ENCODE assay signal across 9 cellular contexts in genomic region chr3:48966876-48967361, GRCh38. TPM values are rescaled to one million over a fixed set of nuclear protein-coding genes. Genes with fewer than 3 reads are reported as not detected.
DNase-seq lines count a peak whose midpoint lies in the region; ATAC-seq, FAIRE-seq and TF ChIP-seq lines count a peak whose summit lies in the region.
"Had no signal": no experiment of that assay in that cellular context is flagged by ENCODE, and none has a peak within 500 bp of the region (broad histone marks: within the 10 kb centered on the region; RNA-seq: fewer than 3 reads in every experiment).

No MANE protein-coding gene starts in this region.

- no peak for TF ChIP-seq RAD21 in HepG2 (CRISPR knock-in tag; IDR thresholded peaks at IDR 0.05)

- peaks cover 11% of the 10 kb centered on the region for H3K4me1 Mint-ChIP-seq in T-helper 2 cell treated with Interferon-gamma antibody and Interleukin-4, amounts not matched to agents 5 μg/mL and 100 μg/mL, for 36 hours (ENCODE audit: low read depth)
- no peaks in the 10 kb centered on the region for H3K4me1 Mint-ChIP-seq in type B pancreatic cell (ENCODE audit: unreplicated experiment)

- H3K27me3 ChIP-seq in AG04450 (ENCODE audit: control insufficient read depth, insufficient read depth, low read length) (no peaks in the 10 kb centered on the region), HepG2 (ENCODE audit: control insufficient read depth in 1 of 2, insufficient read depth in 2 of 2, low read length in 2 of 2) (no peaks in the 10 kb centered on the region)
- H3K27me3 ChIP-seq: ascending aorta, esophagus squamous epithelium had no signal

- peak overlapping the region; percentile 17 for H3K27ac Mint-ChIP-seq in T-helper 2 cell treated with Interferon-gamma antibody and Interleukin-4, amounts not matched to agents 5 μg/mL and 100 μg/mL, for 36 hours
- no peak overlapping the region for H3K27ac Mint-ChIP-seq in type B pancreatic cell

- intact Hi-C loops in mucosa of descending colon (cut with DNase I, micrococcal nuclease), result no loop called here
- intact Hi-C loops in HepG2 (cut with micrococcal nuclease; ENCODE audit: unreplicated experiment), result no loop called here

- POLR2A ChIA-PET in AG04450 (lab: Yijun Ruan, JAX) (no interaction called here), HepG2 (lab: Yijun Ruan, JAX) (no interaction called here)

- no peaks in the 10 kb centered on the region for H3K36me3 ChIP-seq in mucosa of descending colon (ENCODE audit: low read depth)
- peaks cover 25 to 75% of the 10 kb centered on the region in 2 experiments for H3K36me3 ChIP-seq in HepG2 (replicated peaks in 1 of 2; ENCODE audit: control insufficient read depth in 1 of 2, insufficient read depth in 2 of 2, low read length in 2 of 2)

- DNase-seq in AG04450 (ENCODE audit: low read depth, low spot score) (no peak), mucosa of descending colon (peak; percentile 66 to 67 (median 67)), type B pancreatic cell (ENCODE audit: extremely low spot score, unreplicated experiment) (no peak), UCSD-AML1 (lab: John Stamatoyannopoulos, UW; ENCODE audit: unreplicated experiment) (no peak), HepG2 (ENCODE audit: low spot score) (no peak)
- no peak for DNase-seq in T-helper 2 cell treated with Interferon-gamma antibody and Interleukin-4, amounts not matched to agents 5 μg/mL and 100 μg/mL, for 36 hours (ENCODE audit: low spot score)
- DNase-seq: esophagus squamous epithelium had no signal

- TF ChIP-seq CTCF in AG04450 (IDR thresholded peaks at IDR 0.05; ENCODE audit: low read depth, low read length) (no peak), mucosa of descending colon (IDR thresholded peaks at IDR 0.05) (no peak), type B pancreatic cell (conservative IDR thresholded peaks at IDR 0.05) (no peak), HepG2 (CRISPR knock-in tag; IDR thresholded peaks at IDR 0.05) (no peak)

- peaks cover 54% of the 10 kb centered on the region for H3K36me3 Mint-ChIP-seq in T-helper 2 cell treated with Interferon-gamma antibody and Interleukin-4, amounts not matched to agents 5 μg/mL and 100 μg/mL, for 36 hours (ENCODE audit: low read depth)
- peaks cover 17% of the 10 kb centered on the region for H3K36me3 Mint-ChIP-seq in type B pancreatic cell

- no peak overlapping the region for H3K4me2 ChIP-seq in HepG2 (ENCODE audit: low read depth, low read length)

- no peak for TF ChIP-seq POLR2A in HepG2 (IDR thresholded peaks at IDR 0.05; ENCODE audit: insufficient read depth in 1 of 2, low read depth in 2 of 2, low read length in 2 of 2)

- H4K20me1 ChIP-seq in HepG2 (ENCODE audit: insufficient read depth, low read length), result no peaks in the 10 kb centered on the region

- H3K27ac ChIP-seq in AG04450 (ENCODE audit: low read depth, low read length), result peak overlapping the region; percentile 31
- no peak overlapping the region for H3K27ac ChIP-seq in HepG2 (ENCODE audit: extremely low read length, insufficient read depth, low read length)
- H3K27ac ChIP-seq: ascending aorta, C4-2B, esophagus squamous epithelium had no signal

- CTCF ChIA-PET in AG04450 (lab: Charles Lee) (no interaction called here), HepG2 (lab: Yijun Ruan, JAX; ENCODE audit: low intra/inter-chr PET ratio, low total read pairs) (no interaction called here)

- no peak overlapping the region for H3K4me3 ChIP-seq in AG04450 (ENCODE audit: low read depth, low read length)
- H3K4me3 ChIP-seq in mucosa of descending colon, result no peak overlapping the region
- H3K4me3 ChIP-seq in HepG2 (replicated peaks in 1 of 3; ENCODE audit: insufficient read depth in 1 of 3, low read depth in 2 of 3, low read length in 3 of 3), result no peak overlapping the region
- H3K4me3 ChIP-seq: ascending aorta, esophagus squamous epithelium had no signal

- in situ Hi-C loops in HepG2 (cut with HindIII; ENCODE audit: extremely low pct_ligation_motif_present, low pct_unique_long_range_greater_than_20kb), result no loop called here

- 93% methylated on average over 7 of the region's 7 CpGs for WGBS in HepG2 (ENCODE audit: low lambda C conversion rate)

- ATAC-seq in mucosa of descending colon (peak; percentile 77), HepG2 (no peak)

- no peak overlapping the region for H3K4me3 Mint-ChIP-seq in T-helper 2 cell treated with Interferon-gamma antibody and Interleukin-4, amounts not matched to agents 5 μg/mL and 100 μg/mL, for 36 hours
- H3K4me3 Mint-ChIP-seq in type B pancreatic cell, result no peak overlapping the region

- H3K9me3 ChIP-seq in AG04450 (ENCODE audit: control insufficient read depth, insufficient read depth, low read length), result no peaks in the 10 kb centered on the region
- H3K9me3 ChIP-seq in mucosa of descending colon, result no peaks in the 10 kb centered on the region
- H3K9me3 ChIP-seq in HepG2 (ENCODE audit: low read length), result no peaks in the 10 kb centered on the region
- H3K9me3 ChIP-seq: ascending aorta, esophagus squamous epithelium had no signal

- BruUV-seq in HepG2 (replicated peaks; lab: Mats Ljungman, UMichigan), result no TSS peak

- no peaks in the 10 kb centered on the region for H3K27me3 Mint-ChIP-seq in T-helper 2 cell treated with Interferon-gamma antibody and Interleukin-4, amounts not matched to agents 5 μg/mL and 100 μg/mL, for 36 hours (ENCODE audit: low read depth)
- no peaks in the 10 kb centered on the region for H3K27me3 Mint-ChIP-seq in type B pancreatic cell

- no peaks in the 10 kb centered on the region for H3K79me2 ChIP-seq in HepG2 (ENCODE audit: insufficient read depth, low read length)

- H3K4me1 ChIP-seq in mucosa of descending colon (ENCODE audit: low read depth) (peaks cover 22% of the 10 kb centered on the region), HepG2 (ENCODE audit: insufficient read depth, low read length) (no peaks in the 10 kb centered on the region)
- H3K4me1 ChIP-seq: ascending aorta, esophagus squamous epithelium had no signal

- no peak overlapping the region for H3K9ac ChIP-seq in HepG2 (ENCODE audit: insufficient read depth, low read depth, low read length)

- TF ChIP-seq EP300 in HepG2 (IDR thresholded peaks at IDR 0.05; ENCODE audit: low read depth in 2 of 2, low read length in 2 of 2), result no peak
- TF ChIP-seq EP300 in HepG2 (CRISPR knock-in tag; IDR thresholded peaks at IDR 0.05; ENCODE audit: borderline replicate concordance), result no peak

- H3K9me3 Mint-ChIP-seq in T-helper 2 cell treated with Interferon-gamma antibody and Interleukin-4, amounts not matched to agents 5 μg/mL and 100 μg/mL, for 36 hours, result no peaks in the 10 kb centered on the region
- no peaks in the 10 kb centered on the region for H3K9me3 Mint-ChIP-seq in type B pancreatic cell

- FAIRE-seq in HepG2 (lab: Jason Lieb, UNC), result no peak

- no peak overlapping the region for H2AFZ ChIP-seq in HepG2 (ENCODE audit: low read length)

RNA-seq across cellular contexts. Expression of gene P4HTM, which starts 23.1 kb away (rescaled TPM):
- polyA plus RNA-seq in AG04450 (2011; rRNA removed) (18.2 and 22.5 TPM in 2 replicates), HepG2 (2011; rRNA removed) (0.01 TPM in 1 of 2 replicates, not detected in the other)
- 24.2 and 25.8 TPM in 2 replicates for polyA minus RNA-seq in AG04450 (2011; rRNA and poly(A)+ RNA removed)
- total RNA-seq in mucosa of descending colon (10 to 100 TPM; 40.2 to 60.6 (median 41.4) TPM), type B pancreatic cell (ENCODE audit: low replicate concordance) (47.4 and 54.8 TPM in 2 replicates), HepG2 (2016; rRNA removed; fragmentation: Illumina TruSeq; extraction: Trizol) (not detected in 2 replicates)
- not detected in 2 replicates for total RNA-seq in HepG2 (2016; cell fraction: cytosol; rRNA removed; fragmentation: Illumina TruSeq; extraction: Trizol; ENCODE audit: low read depth)
- 0.09 TPM in 1 of 2 replicates, not detected in the other for total RNA-seq in HepG2 (2016; cell fraction: insoluble cytoplasmic fraction; rRNA removed; fragmentation: Illumina TruSeq; extraction: Trizol)
- not detected in 2 replicates for total RNA-seq in HepG2 (2016; cell fraction: membrane; rRNA removed; fragmentation: Illumina TruSeq; extraction: Trizol)
- 0.09 TPM in 1 of 2 replicates, not detected in the other for total RNA-seq in HepG2 (2016; cell fraction: nucleus; rRNA removed; fragmentation: Illumina TruSeq; extraction: Trizol)
- 0.07 TPM in 1 of 2 replicates, not detected in the other for polyA plus RNA-seq in HepG2 (2011; cell fraction: cytosol; rRNA removed)
- polyA plus RNA-seq in HepG2 (2011; cell fraction: nucleus; rRNA removed), result 0.29 and 0.38 TPM in 2 replicates
- polyA plus RNA-seq in HepG2 (2012), result 0.16 TPM in 1 of 2 replicates, not detected in the other
- polyA plus RNA-seq in HepG2 (2016; cell fraction: cytosol; fragmentation: Illumina TruSeq; extraction: Trizol; ENCODE audit: low read depth), result not detected in 2 replicates
- not detected in 2 replicates for polyA plus RNA-seq in HepG2 (2016; cell fraction: insoluble cytoplasmic fraction; fragmentation: Illumina TruSeq; extraction: Trizol; ENCODE audit: low read depth)
- polyA plus RNA-seq in HepG2 (2016; cell fraction: membrane; fragmentation: Illumina TruSeq; extraction: Trizol; ENCODE audit: low read depth), result not detected in 2 replicates
- polyA plus RNA-seq in HepG2 (2016; cell fraction: nucleus; fragmentation: Illumina TruSeq; extraction: Trizol; ENCODE audit: insufficient read depth, low read depth), result not detected in 2 replicates
- polyA minus RNA-seq in HepG2 (2011; rRNA and poly(A)+ RNA removed; ENCODE audit: low replicate concordance), result 0.24 and 77.8 TPM in 2 replicates
- 2.1 and 2.3 TPM in 2 replicates for polyA minus RNA-seq in HepG2 (2011; cell fraction: cytosol; rRNA and poly(A)+ RNA removed)
- polyA minus RNA-seq in HepG2 (2011; cell fraction: nucleus; rRNA and poly(A)+ RNA removed), result 1.5 and 2.2 TPM in 2 replicates

RNA-seq across cellular contexts. Expression of gene WDR6, which starts 40.3 kb away (rescaled TPM):
- 101 and 117 TPM in 2 replicates for polyA plus RNA-seq in AG04450 (2011; rRNA removed)
- polyA minus RNA-seq in AG04450 (2011; rRNA and poly(A)+ RNA removed), result 106 and 161 TPM in 2 replicates
- total RNA-seq in mucosa of descending colon, result 100 to 1,000 TPM in 2 of 3 donors, 10 to 100 TPM in 1; 98.5 to 205 (median 165) TPM
- total RNA-seq in type B pancreatic cell (ENCODE audit: low replicate concordance), result 272 and 334 TPM in 2 replicates
- 71.2 and 73.4 TPM in 2 replicates for total RNA-seq in HepG2 (2016; rRNA removed; fragmentation: Illumina TruSeq; extraction: Trizol)
- 3.5 and 5.3 TPM in 2 replicates for total RNA-seq in HepG2 (2016; cell fraction: cytosol; rRNA removed; fragmentation: Illumina TruSeq; extraction: Trizol; ENCODE audit: low read depth)
- total RNA-seq in HepG2 (2016; cell fraction: insoluble cytoplasmic fraction; rRNA removed; fragmentation: Illumina TruSeq; extraction: Trizol), result 62.0 and 83.0 TPM in 2 replicates
- total RNA-seq in HepG2 (2016; cell fraction: membrane; rRNA removed; fragmentation: Illumina TruSeq; extraction: Trizol), result 11.9 and 16.0 TPM in 2 replicates
- 75.4 and 75.5 TPM in 2 replicates for total RNA-seq in HepG2 (2016; cell fraction: nucleus; rRNA removed; fragmentation: Illumina TruSeq; extraction: Trizol)
- 139 and 187 TPM in 2 replicates for polyA plus RNA-seq in HepG2 (2011; rRNA removed)
- polyA plus RNA-seq in HepG2 (2011; cell fraction: cytosol; rRNA removed), result 54.1 and 69.9 TPM in 2 replicates
- polyA plus RNA-seq in HepG2 (2011; cell fraction: nucleus; rRNA removed), result 948 and 1,074 TPM in 2 replicates
- 82.4 and 107 TPM in 2 replicates for polyA plus RNA-seq in HepG2 (2012)
- polyA plus RNA-seq in HepG2 (2016; cell fraction: cytosol; fragmentation: Illumina TruSeq; extraction: Trizol; ENCODE audit: low read depth), result 3.7 and 3.8 TPM in 2 replicates
- 65.3 and 72.1 TPM in 2 replicates for polyA plus RNA-seq in HepG2 (2016; cell fraction: insoluble cytoplasmic fraction; fragmentation: Illumina TruSeq; extraction: Trizol; ENCODE audit: low read depth)
- 8.5 and 9.3 TPM in 2 replicates for polyA plus RNA-seq in HepG2 (2016; cell fraction: membrane; fragmentation: Illumina TruSeq; extraction: Trizol; ENCODE audit: low read depth)
- 267 and 275 TPM in 2 replicates for polyA plus RNA-seq in HepG2 (2016; cell fraction: nucleus; fragmentation: Illumina TruSeq; extraction: Trizol; ENCODE audit: insufficient read depth, low read depth)
- 181 and 224 TPM in 2 replicates for polyA minus RNA-seq in HepG2 (2011; rRNA and poly(A)+ RNA removed; ENCODE audit: low replicate concordance)
- 39.8 and 50.4 TPM in 2 replicates for polyA minus RNA-seq in HepG2 (2011; cell fraction: cytosol; rRNA and poly(A)+ RNA removed)
- polyA minus RNA-seq in HepG2 (2011; cell fraction: nucleus; rRNA and poly(A)+ RNA removed), result 60.6 and 69.1 TPM in 2 replicates

RNA-seq across cellular contexts. Expression of gene ARIH2, which starts 48.3 kb away (rescaled TPM):
- polyA plus RNA-seq in AG04450 (2011; rRNA removed) (77.2 and 77.5 TPM in 2 replicates), HepG2 (2011; rRNA removed) (64.8 and 74.4 TPM in 2 replicates)
- polyA minus RNA-seq in AG04450 (2011; rRNA and poly(A)+ RNA removed), result 86.6 and 99.4 TPM in 2 replicates
- total RNA-seq in mucosa of descending colon (100 to 1,000 TPM in 1 of 3 donors, 10 to 100 TPM in 2; 73.3 to 109 (median 82.1) TPM), type B pancreatic cell (ENCODE audit: low replicate concordance) (82.3 and 84.4 TPM in 2 replicates), HepG2 (2016; rRNA removed; fragmentation: Illumina TruSeq; extraction: Trizol) (83.3 and 86.9 TPM in 2 replicates)
- 64.2 and 67.9 TPM in 2 replicates for total RNA-seq in HepG2 (2016; cell fraction: cytosol; rRNA removed; fragmentation: Illumina TruSeq; extraction: Trizol; ENCODE audit: low read depth)
- total RNA-seq in HepG2 (2016; cell fraction: insoluble cytoplasmic fraction; rRNA removed; fragmentation: Illumina TruSeq; extraction: Trizol), result 79.6 and 84.8 TPM in 2 replicates
- 118 and 127 TPM in 2 replicates for total RNA-seq in HepG2 (2016; cell fraction: membrane; rRNA removed; fragmentation: Illumina TruSeq; extraction: Trizol)
- 60.3 and 60.4 TPM in 2 replicates for total RNA-seq in HepG2 (2016; cell fraction: nucleus; rRNA removed; fragmentation: Illumina TruSeq; extraction: Trizol)
- polyA plus RNA-seq in HepG2 (2011; cell fraction: cytosol; rRNA removed), result 57.1 and 64.0 TPM in 2 replicates
- polyA plus RNA-seq in HepG2 (2011; cell fraction: nucleus; rRNA removed), result 87.9 and 103 TPM in 2 replicates
- 42.6 and 46.2 TPM in 2 replicates for polyA plus RNA-seq in HepG2 (2012)
- 53.1 and 65.3 TPM in 2 replicates for polyA plus RNA-seq in HepG2 (2016; cell fraction: cytosol; fragmentation: Illumina TruSeq; extraction: Trizol; ENCODE audit: low read depth)
- polyA plus RNA-seq in HepG2 (2016; cell fraction: insoluble cytoplasmic fraction; fragmentation: Illumina TruSeq; extraction: Trizol; ENCODE audit: low read depth), result 73.2 and 82.8 TPM in 2 replicates
- polyA plus RNA-seq in HepG2 (2016; cell fraction: membrane; fragmentation: Illumina TruSeq; extraction: Trizol; ENCODE audit: low read depth), result 94.1 and 102 TPM in 2 replicates
- 110 and 120 TPM in 2 replicates for polyA plus RNA-seq in HepG2 (2016; cell fraction: nucleus; fragmentation: Illumina TruSeq; extraction: Trizol; ENCODE audit: insufficient read depth, low read depth)
- polyA minus RNA-seq in HepG2 (2011; rRNA and poly(A)+ RNA removed; ENCODE audit: low replicate concordance), result 104 and 215 TPM in 2 replicates
- polyA minus RNA-seq in HepG2 (2011; cell fraction: cytosol; rRNA and poly(A)+ RNA removed), result 28.0 and 36.0 TPM in 2 replicates
- polyA minus RNA-seq in HepG2 (2011; cell fraction: nucleus; rRNA and poly(A)+ RNA removed), result 64.8 and 87.0 TPM in 2 replicates

RNA-seq across cellular contexts. Expression of gene DALRD3, which starts 51.5 kb away (rescaled TPM):
- polyA plus RNA-seq in AG04450 (2011; rRNA removed) (42.4 and 55.6 TPM in 2 replicates), HepG2 (2011; rRNA removed) (31.7 and 36.5 TPM in 2 replicates)
- polyA minus RNA-seq in AG04450 (2011; rRNA and poly(A)+ RNA removed), result 45.6 and 57.1 TPM in 2 replicates
- total RNA-seq in mucosa of descending colon (10 to 100 TPM; 16.7 to 32.7 (median 18.9) TPM), type B pancreatic cell (ENCODE audit: low replicate concordance) (31.2 and 36.0 TPM in 2 replicates), HepG2 (2016; rRNA removed; fragmentation: Illumina TruSeq; extraction: Trizol) (18.3 and 19.9 TPM in 2 replicates)
- 8.0 and 9.1 TPM in 2 replicates for total RNA-seq in HepG2 (2016; cell fraction: cytosol; rRNA removed; fragmentation: Illumina TruSeq; extraction: Trizol; ENCODE audit: low read depth)
- total RNA-seq in HepG2 (2016; cell fraction: insoluble cytoplasmic fraction; rRNA removed; fragmentation: Illumina TruSeq; extraction: Trizol), result 17.2 and 17.7 TPM in 2 replicates
- total RNA-seq in HepG2 (2016; cell fraction: membrane; rRNA removed; fragmentation: Illumina TruSeq; extraction: Trizol), result 13.3 and 16.1 TPM in 2 replicates
- 12.3 and 12.5 TPM in 2 replicates for total RNA-seq in HepG2 (2016; cell fraction: nucleus; rRNA removed; fragmentation: Illumina TruSeq; extraction: Trizol)
- polyA plus RNA-seq in HepG2 (2011; cell fraction: cytosol; rRNA removed), result 28.5 and 42.5 TPM in 2 replicates
- polyA plus RNA-seq in HepG2 (2011; cell fraction: nucleus; rRNA removed), result 69.2 and 85.2 TPM in 2 replicates
- polyA plus RNA-seq in HepG2 (2012), result 10.7 and 12.1 TPM in 2 replicates
- 6.0 and 7.7 TPM in 2 replicates for polyA plus RNA-seq in HepG2 (2016; cell fraction: cytosol; fragmentation: Illumina TruSeq; extraction: Trizol; ENCODE audit: low read depth)
- 16.3 and 17.2 TPM in 2 replicates for polyA plus RNA-seq in HepG2 (2016; cell fraction: insoluble cytoplasmic fraction; fragmentation: Illumina TruSeq; extraction: Trizol; ENCODE audit: low read depth)
- 10.6 and 11.7 TPM in 2 replicates for polyA plus RNA-seq in HepG2 (2016; cell fraction: membrane; fragmentation: Illumina TruSeq; extraction: Trizol; ENCODE audit: low read depth)
- polyA plus RNA-seq in HepG2 (2016; cell fraction: nucleus; fragmentation: Illumina TruSeq; extraction: Trizol; ENCODE audit: insufficient read depth, low read depth), result 23.7 and 24.6 TPM in 2 replicates
- polyA minus RNA-seq in HepG2 (2011; rRNA and poly(A)+ RNA removed; ENCODE audit: low replicate concordance), result 62.8 and 69.7 TPM in 2 replicates
- 9.5 and 20.9 TPM in 2 replicates for polyA minus RNA-seq in HepG2 (2011; cell fraction: cytosol; rRNA and poly(A)+ RNA removed)
- polyA minus RNA-seq in HepG2 (2011; cell fraction: nucleus; rRNA and poly(A)+ RNA removed), result 11.2 and 17.4 TPM in 2 replicates

RNA-seq across cellular contexts. Expression of gene NDUFAF3, which starts 55.0 kb away (rescaled TPM):
- polyA plus RNA-seq in AG04450 (2011; rRNA removed), result 47.0 and 69.2 TPM in 2 replicates
- 49.2 and 70.0 TPM in 2 replicates for polyA minus RNA-seq in AG04450 (2011; rRNA and poly(A)+ RNA removed)
- 10 to 100 TPM; 61.0 to 69.9 (median 63.2) TPM for total RNA-seq in mucosa of descending colon
- total RNA-seq in type B pancreatic cell (ENCODE audit: low replicate concordance), result 62.0 and 67.0 TPM in 2 replicates
- 50.0 and 51.9 TPM in 2 replicates for total RNA-seq in HepG2 (2016; rRNA removed; fragmentation: Illumina TruSeq; extraction: Trizol)
- total RNA-seq in HepG2 (2016; cell fraction: cytosol; rRNA removed; fragmentation: Illumina TruSeq; extraction: Trizol; ENCODE audit: low read depth), result 26.9 and 32.9 TPM in 2 replicates
- 52.3 and 61.1 TPM in 2 replicates for total RNA-seq in HepG2 (2016; cell fraction: insoluble cytoplasmic fraction; rRNA removed; fragmentation: Illumina TruSeq; extraction: Trizol)
- 26.1 and 38.8 TPM in 2 replicates for total RNA-seq in HepG2 (2016; cell fraction: membrane; rRNA removed; fragmentation: Illumina TruSeq; extraction: Trizol)
- 24.4 and 30.9 TPM in 2 replicates for total RNA-seq in HepG2 (2016; cell fraction: nucleus; rRNA removed; fragmentation: Illumina TruSeq; extraction: Trizol)
- 39.0 and 42.0 TPM in 2 replicates for polyA plus RNA-seq in HepG2 (2011; rRNA removed)
- polyA plus RNA-seq in HepG2 (2011; cell fraction: cytosol; rRNA removed), result 32.1 and 56.3 TPM in 2 replicates
- polyA plus RNA-seq in HepG2 (2011; cell fraction: nucleus; rRNA removed), result 29.5 and 32.3 TPM in 2 replicates
- polyA plus RNA-seq in HepG2 (2012), result 31.0 and 39.6 TPM in 2 replicates
- polyA plus RNA-seq in HepG2 (2016; cell fraction: cytosol; fragmentation: Illumina TruSeq; extraction: Trizol; ENCODE audit: low read depth), result 31.0 and 36.1 TPM in 2 replicates
- 63.6 and 69.8 TPM in 2 replicates for polyA plus RNA-seq in HepG2 (2016; cell fraction: insoluble cytoplasmic fraction; fragmentation: Illumina TruSeq; extraction: Trizol; ENCODE audit: low read depth)
- 28.9 and 36.0 TPM in 2 replicates for polyA plus RNA-seq in HepG2 (2016; cell fraction: membrane; fragmentation: Illumina TruSeq; extraction: Trizol; ENCODE audit: low read depth)
- 39.0 and 43.6 TPM in 2 replicates for polyA plus RNA-seq in HepG2 (2016; cell fraction: nucleus; fragmentation: Illumina TruSeq; extraction: Trizol; ENCODE audit: insufficient read depth, low read depth)
- polyA minus RNA-seq in HepG2 (2011; rRNA and poly(A)+ RNA removed; ENCODE audit: low replicate concordance), result 70.8 and 119 TPM in 2 replicates
- 23.8 and 35.3 TPM in 2 replicates for polyA minus RNA-seq in HepG2 (2011; cell fraction: cytosol; rRNA and poly(A)+ RNA removed)
- 27.4 and 27.9 TPM in 2 replicates for polyA minus RNA-seq in HepG2 (2011; cell fraction: nucleus; rRNA and poly(A)+ RNA removed)

Comparison
In these comparisons a context has a peak if more than half of its experiments do, and no peak if none do; other contexts are left out.
1. DNase-seq: peak in mucosa of descending colon (3 of 3); none in AG04450 (single experiment), T-helper 2 cell treated with Interferon-gamma antibody and Interleukin-4, amounts not matched to agents 5 μg/mL and 100 μg/mL, for 36 hours (single experiment), type B pancreatic cell (single experiment), UCSD-AML1 (single experiment) and HepG2 (single experiment).
2. RNA of gene P4HTM, which starts 23.1 kb away (total RNA-seq): 47.4 to 54.8 TPM in type B pancreatic cell and 40.2 to 60.6 TPM in mucosa of descending colon; 0.09 TPM in HepG2; every median in the first group is over 10 times any median in the second.